Comparison of ENCODE assay signal across 19 cellular contexts in the genomic region with DNA sequence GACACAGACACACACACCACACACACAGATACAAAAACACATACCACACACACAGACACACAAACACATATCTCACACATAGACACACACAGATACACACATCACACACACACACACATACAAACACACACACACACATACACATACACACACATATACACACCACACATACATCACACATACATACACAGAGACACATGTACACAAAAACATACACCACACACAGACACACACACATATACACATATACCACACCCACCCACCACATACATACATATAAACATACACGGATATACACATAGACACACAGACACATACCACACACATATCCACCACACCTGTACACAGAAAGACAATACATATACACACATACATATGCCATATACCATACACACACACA.
"Had no signal": no experiment of that assay in that cellular context is flagged by ENCODE, and none has a peak within 500 bp of the region (broad histone marks: within the 10 kb centered on the region; RNA-seq: fewer than 3 reads in every experiment).

No MANE protein-coding gene starts in this region.

- H3K27me3 ChIP-seq: colonic mucosa, hepatocyte, ovary, right atrium auricular region, thyroid gland, uterus had no signal

- H3K4me3 ChIP-seq: colonic mucosa, hepatocyte, lung, ovary, right atrium auricular region, thyroid gland, uterus had no signal

- H3K4me2 ChIP-seq: hepatocyte had no signal

- ATAC-seq: left cardiac atrium; left ventricle myocardium superior; naive thymus-derived CD4-positive, alpha-beta T cell had no signal

- FAIRE-seq: kidney, small intestine had no signal

- H3K27ac ChIP-seq: colonic mucosa, hepatocyte, ovary, right atrium auricular region, thyroid gland, uterus had no signal

- H3K36me3 ChIP-seq: colonic mucosa, ovary, right atrium auricular region, thyroid gland, uterus had no signal

- DNase-seq: colonic mucosa; effector CD4-positive, alpha-beta T cell; foreskin melanocyte; head of caudate nucleus; left cardiac atrium; left ventricle myocardium superior; mesendoderm; naive thymus-derived CD4-positive, alpha-beta T cell; nucleus accumbens; ovary; small intestine; stimulated activated CD4-positive, alpha-beta T cell treated with anti-CD3 and anti-CD28 coated beads, Interleukin-12 subunit alpha, Interleukin-12 subunit beta, amount 100 ng/mL, for 4 hours; stimulated activated naive CD4-positive, alpha-beta T cell treated with Interleukin-2 at 50 U/mL for 16 hours; thyroid gland; uterus had no signal

- H3K9me3 ChIP-seq: colonic mucosa, ovary, right atrium auricular region, thyroid gland had no signal

- H2AFZ ChIP-seq: hepatocyte had no signal

- H3K79me2 ChIP-seq: hepatocyte had no signal

- H3K4me1 ChIP-seq: colonic mucosa, right atrium auricular region, thyroid gland, uterus had no signal
